ENCODE assay signal across 8 cellular contexts in the genomic region with DNA sequence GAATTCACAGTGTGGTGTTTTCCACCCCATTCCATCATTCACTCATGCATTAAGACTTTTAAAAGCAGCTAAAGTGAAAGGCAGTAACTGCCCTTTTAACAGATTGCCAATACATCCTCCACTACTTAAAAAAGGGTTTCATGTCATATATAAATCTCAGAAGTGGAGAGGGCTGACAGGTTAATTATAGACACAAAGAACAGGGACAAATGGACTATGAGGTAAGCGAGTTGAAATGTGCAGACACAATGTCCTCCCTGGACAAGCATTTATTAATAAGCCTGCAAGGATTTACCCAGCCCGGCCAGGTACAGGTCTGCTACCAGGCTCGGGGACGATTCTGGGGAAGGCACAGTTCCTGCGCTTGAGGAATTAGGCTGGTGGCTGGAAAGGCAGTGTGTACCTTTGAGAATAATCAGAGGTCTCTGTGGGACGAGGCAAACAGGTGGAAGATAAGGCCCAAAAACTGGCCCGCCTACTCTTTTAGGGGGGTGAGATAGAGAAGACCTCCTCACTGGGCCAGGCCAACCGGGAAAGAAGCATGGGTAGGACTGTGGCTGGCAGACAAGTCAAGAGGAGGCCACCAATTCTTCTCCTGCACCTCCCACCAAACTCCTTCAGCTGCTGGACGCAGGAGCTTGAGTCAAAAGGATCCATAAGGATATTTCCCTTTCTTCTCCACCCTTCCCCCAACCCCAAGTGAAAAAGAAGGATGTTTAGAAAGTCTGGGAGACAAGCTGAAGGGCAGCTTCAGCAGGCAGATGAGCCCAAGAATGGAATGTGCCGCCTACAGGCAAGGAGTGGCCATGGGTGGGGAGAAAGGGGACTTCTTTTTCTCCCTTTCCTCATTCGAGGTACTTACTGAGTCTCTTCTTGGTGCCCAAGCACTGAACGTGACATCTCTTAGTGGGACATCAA. TPM values are rescaled to one million over a fixed set of nuclear protein-coding genes. Genes with fewer than 3 reads are reported as not detected.
A peak's percentile ranks its signal among the peaks of the same experiment; 100 is the strongest.
DNase-seq lines count a peak whose midpoint lies in the region; ATAC-seq and TF ChIP-seq lines count a peak whose summit lies in the region.

No MANE protein-coding gene starts in this region.

- peaks cover 12% of the 10 kb centered on the region for H3F3A ChIP-seq in neural progenitor cell (ENCODE audit: low read depth)

- POLR2A ChIA-PET in RWPE1 (lab: Yijun Ruan, JAX; ENCODE audit: low non-redundant PET), result interaction anchor here (0.5 to 0.7 kb wide), 3 partner anchors 10 to 54 kb away, joined by 3 to 5 read pairs (median 4); no protein-coding TSS in a partner anchor

- H3K4me3 Mint-ChIP-seq in stimulated activated naive CD8-positive, alpha-beta T cell treated with anti-CD3 and anti-CD28 coated beads, Interleukin-15, Interleukin-2, amounts not matched to agents 100 ng/mL and 50 ng/mL, for 24 hours, result peak overlapping the region; percentile 71
- peak overlapping the region; percentile 89 for H3K4me3 Mint-ChIP-seq in neural progenitor cell

- peak overlapping the region; percentile 96 for H3K4me3 ChIP-seq in neural progenitor cell

- H3K36me3 ChIP-seq in neural progenitor cell, result no peaks in the 10 kb centered on the region

- H2AFZ ChIP-seq in neural progenitor cell (replicated peaks), result no peak overlapping the region

- no peak for ATAC-seq in stimulated activated naive CD8-positive, alpha-beta T cell treated with anti-CD3 and anti-CD28 coated beads, Interleukin-15, Interleukin-2, amounts not matched to agents 100 U/mL and 50 U/mL, for 24 hours
- no peak for ATAC-seq in activated CD4-positive, CD25-positive, alpha-beta regulatory T cell treated with anti-CD3 and anti-CD28 coated beads, Interleukin-2, amount 50 U/mL, for 24 hours

- peak overlapping the region; percentile 86 for H3K27ac ChIP-seq in RWPE1
- H3K27ac ChIP-seq in neural progenitor cell, result no peak overlapping the region

- peaks cover 3% of the 10 kb centered on the region for H3K79me2 ChIP-seq in neural progenitor cell (ENCODE audit: low read depth)

- H3K27me3 Mint-ChIP-seq in stimulated activated naive CD8-positive, alpha-beta T cell treated with anti-CD3 and anti-CD28 coated beads, Interleukin-15, Interleukin-2, amounts not matched to agents 100 ng/mL and 50 ng/mL, for 24 hours, result peaks cover 39% of the 10 kb centered on the region
- peaks cover 30% of the 10 kb centered on the region for H3K27me3 Mint-ChIP-seq in neural progenitor cell (ENCODE audit: insufficient read depth, low read depth)

- H3K27me3 ChIP-seq in neural progenitor cell, result peaks cover 57% of the 10 kb centered on the region

- H3K9ac ChIP-seq in neural progenitor cell, result no peak overlapping the region

- H3K4me2 ChIP-seq in neural progenitor cell, result peak overlapping the region; percentile 99

- no peaks in the 10 kb centered on the region for H3K36me3 Mint-ChIP-seq in stimulated activated naive CD8-positive, alpha-beta T cell treated with anti-CD3 and anti-CD28 coated beads, Interleukin-15, Interleukin-2, amounts not matched to agents 100 ng/mL and 50 ng/mL, for 24 hours (ENCODE audit: low read depth)
- H3K36me3 Mint-ChIP-seq in neural progenitor cell, result no peaks in the 10 kb centered on the region

- no peaks in the 10 kb centered on the region for H3K9me3 Mint-ChIP-seq in stimulated activated naive CD8-positive, alpha-beta T cell treated with anti-CD3 and anti-CD28 coated beads, Interleukin-15, Interleukin-2, amounts not matched to agents 100 ng/mL and 50 ng/mL, for 24 hours
- peaks cover 6% of the 10 kb centered on the region for H3K9me3 Mint-ChIP-seq in neural progenitor cell

- DNase-seq in stimulated activated naive CD8-positive, alpha-beta T cell treated with anti-CD3 and anti-CD28 coated beads, Interleukin-15, Interleukin-2, amounts not matched to agents 100 U/mL and 50 U/mL, for 24 hours, result no peak
- DNase-seq in RWPE1 (ENCODE audit: low spot score), result peak; percentile 76
- peak; percentile 35 for DNase-seq in fibroblast of gingiva (ENCODE audit: low read depth)
- DNase-seq in neural progenitor cell (ENCODE audit: low spot score), result peak; percentile 40
- no peak for DNase-seq in NK-92 (lab: John Stamatoyannopoulos, UW; ENCODE audit: unreplicated experiment)
- no peak for DNase-seq in stimulated activated CD8-positive, alpha-beta memory T cell treated with anti-CD3 and anti-CD28 coated beads, Interleukin-4, amount 100 ng/mL, for 48 hours

- CTCF ChIA-PET in RWPE1 (lab: Yijun Ruan, JAX), result interaction anchor here (0.6 to 1.5 kb wide), 5 partner anchors 11 to 612 kb away, joined by 3 to 8 read pairs (median 5); no protein-coding TSS in a partner anchor

- peaks cover 13% of the 10 kb centered on the region for H3K4me1 ChIP-seq in neural progenitor cell

- no peaks in the 10 kb centered on the region for H4K20me1 ChIP-seq in neural progenitor cell (ENCODE audit: low read depth)

- H3K4me1 Mint-ChIP-seq in stimulated activated naive CD8-positive, alpha-beta T cell treated with anti-CD3 and anti-CD28 coated beads, Interleukin-15, Interleukin-2, amounts not matched to agents 100 ng/mL and 50 ng/mL, for 24 hours (ENCODE audit: low read depth), result peaks cover 22% of the 10 kb centered on the region
- peaks cover 8% of the 10 kb centered on the region for H3K4me1 Mint-ChIP-seq in neural progenitor cell

- H3K9me3 ChIP-seq in neural progenitor cell (ENCODE audit: low read depth), result no peaks in the 10 kb centered on the region

- no peak overlapping the region for H3K27ac Mint-ChIP-seq in stimulated activated naive CD8-positive, alpha-beta T cell treated with anti-CD3 and anti-CD28 coated beads, Interleukin-15, Interleukin-2, amounts not matched to agents 100 ng/mL and 50 ng/mL, for 24 hours
- no peak overlapping the region for H3K27ac Mint-ChIP-seq in neural progenitor cell

- TF ChIP-seq CTCF in RWPE1 (conservative IDR thresholded peaks at IDR 0.05; ENCODE audit: low read depth) (no peak; the same call in 1 of the 2 replicates), neural progenitor cell (IDR thresholded peaks at IDR 0.05) (peak; percentile 30)

RNA-seq across cellular contexts. Expression of a gene that starts 1.5 kb away (rescaled TPM):
- total RNA-seq in neural progenitor cell (ENCODE audit: low replicate concordance), result 4.6 and 7.9 TPM in 2 replicates

Comparison
In these comparisons a context has a peak if more than half of its experiments do, and no peak if none do; other contexts are left out.
1. DNase-seq: peak in RWPE1 (single experiment), fibroblast of gingiva (single experiment) and neural progenitor cell (single experiment); none in stimulated activated naive CD8-positive, alpha-beta T cell treated with anti-CD3 and anti-CD28 coated beads, Interleukin-15, Interleukin-2, amounts not matched to agents 100 U/mL and 50 U/mL, for 24 hours (single experiment), NK-92 (single experiment) and stimulated activated CD8-positive, alpha-beta memory T cell treated with anti-CD3 and anti-CD28 coated beads, Interleukin-4, amount 100 ng/mL, for 48 hours (single experiment).